ENCODE assay signal across 24 cellular contexts in the genomic region with DNA sequence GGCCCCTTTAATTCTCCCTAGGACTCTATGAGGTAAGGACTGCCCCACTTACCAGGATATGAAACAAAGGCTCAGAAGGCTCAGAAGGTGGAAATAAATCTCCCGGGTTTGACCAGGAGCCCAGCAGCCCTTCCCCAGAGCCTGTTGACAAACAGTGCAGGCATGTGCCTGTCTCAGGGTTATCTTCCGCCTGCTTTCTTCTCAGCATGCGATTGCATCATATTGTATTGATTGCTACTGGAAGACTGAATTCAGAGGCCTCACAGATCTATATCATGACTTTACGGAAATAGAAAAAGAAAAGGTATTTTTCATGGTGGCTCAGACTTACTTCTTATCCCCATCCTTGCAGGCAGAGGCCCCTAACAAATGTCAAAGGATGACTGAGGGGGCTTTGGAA.
"Had no signal": no experiment of that assay in that cellular context is flagged by ENCODE, and none has a peak within 500 bp of the region (broad histone marks: within the 10 kb centered on the region; RNA-seq: fewer than 3 reads in every experiment).

No MANE protein-coding gene starts in this region.

- H3K4me1 ChIP-seq: ascending aorta, body of pancreas had no signal

- H3K27me3 ChIP-seq: ascending aorta, body of pancreas had no signal

- H3K9me3 ChIP-seq: ascending aorta, body of pancreas had no signal

- H3K36me3 ChIP-seq: ascending aorta, WERI-Rb-1 had no signal

- H3K4me3 ChIP-seq: ascending aorta, body of pancreas, SK-N-MC had no signal

- ATAC-seq: activated CD4-positive, CD25-positive, alpha-beta regulatory T cell treated with anti-CD3 and anti-CD28 coated beads, Interleukin-2, amount 50 U/mL, for 24 hours; activated CD8-positive, alpha-beta T cell treated with anti-CD3 and anti-CD28 coated beads for 36 hours; body of pancreas; T-cell had no signal

- DNase-seq: activated CD4-positive, alpha-beta T cell treated with anti-CD3 and anti-CD28 coated beads for 4 hours; activated CD8-positive, alpha-beta memory T cell treated with anti-CD3 and anti-CD28 coated beads, Interleukin-2, amount 50 U/mL, for 48 hours; activated CD8-positive, alpha-beta T cell treated with anti-CD3 and anti-CD28 coated beads for 36 hours; activated naive CD4-positive, alpha-beta T cell treated with anti-CD3 and anti-CD28 coated beads, Interleukin-2, amount 50 U/mL, for 16 hours; activated T-cell treated with anti-CD3 and anti-CD28 coated beads, Interleukin-2, amount 50 U/mL, for 1 hour; body of pancreas; central memory CD4-positive, alpha-beta T cell; KG1; NCI-H1092 treated with DMSO at 0.1 percent for 48 hours; NCI-H1417 treated with DMSO at 0.1 percent for 48 hours; NCI-H1694; NCI-H2029; NCI-H2107; NCI-H345; NCI-H510A; NCI-H526 treated with DMSO at 0.1 percent for 48 hours; NCI-H82; T-cell; T-helper 2 cell; T1000; WERI-Rb-1 had no signal

- H3K27ac ChIP-seq: ascending aorta, body of pancreas, SK-N-MC, WERI-Rb-1 had no signal
